ENCODE assay signal across 13 cellular contexts in the genomic region with DNA sequence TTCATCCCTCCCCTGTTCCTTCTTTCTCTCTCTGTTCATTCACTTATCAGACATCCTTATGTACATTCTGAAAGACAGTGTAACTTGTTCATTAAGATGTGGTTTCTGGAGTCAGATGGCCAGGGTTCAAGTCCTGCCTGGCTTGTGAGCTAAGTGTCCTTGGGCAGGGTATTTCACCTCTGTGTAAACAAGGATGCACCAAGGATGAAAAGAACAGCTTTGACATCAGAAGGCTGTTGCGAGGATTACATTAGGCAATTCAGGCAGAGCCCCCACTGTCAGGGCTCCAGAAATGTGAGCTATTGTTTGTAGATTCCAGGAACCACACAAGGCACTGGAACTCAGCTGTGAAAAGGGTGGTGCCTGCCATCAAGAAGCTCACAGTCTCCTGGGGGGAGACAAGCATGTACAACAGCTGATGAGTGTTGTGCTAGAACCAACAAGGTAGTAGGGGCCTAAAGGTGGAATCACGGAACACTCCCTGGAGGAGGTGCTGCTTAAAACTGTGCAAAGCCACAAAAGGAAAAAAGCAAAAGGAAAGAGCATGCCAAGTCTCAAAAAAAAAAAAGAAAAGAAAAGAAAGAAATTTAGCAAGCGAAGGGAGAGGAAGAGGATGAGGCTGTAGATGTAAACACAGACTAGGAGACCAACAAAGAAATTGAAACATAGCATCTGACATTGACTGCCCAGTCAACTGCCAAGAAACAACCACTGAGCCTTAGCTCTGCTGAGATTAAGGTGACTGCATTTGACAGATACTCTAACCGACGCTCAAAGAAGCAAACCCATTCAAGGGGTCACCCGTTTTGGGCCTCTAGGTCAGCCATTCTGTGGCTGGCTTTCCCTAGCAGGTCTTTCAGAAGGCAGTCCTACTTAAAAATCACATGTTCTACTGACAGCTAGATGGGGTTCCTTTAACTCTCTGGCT. TPM values are rescaled to one million over a fixed set of nuclear protein-coding genes. Genes with fewer than 3 reads are reported as not detected.
A peak's percentile ranks its signal among the peaks of the same experiment; 100 is the strongest.
DNase-seq lines count a peak whose midpoint lies in the region; ATAC-seq and TF ChIP-seq lines count a peak whose summit lies in the region.
"Had no signal": no experiment of that assay in that cellular context is flagged by ENCODE, and none has a peak within 500 bp of the region (broad histone marks: within the 10 kb centered on the region; RNA-seq: fewer than 3 reads in every experiment).

No MANE protein-coding gene starts in this region.

- no peak overlapping the region for H2BK12ac ChIP-seq in neuronal stem cell (ENCODE audit: low read length)

- no peaks in the 10 kb centered on the region for H3K9me3 Mint-ChIP-seq in stimulated activated effector memory CD8-positive, alpha-beta T cell treated with anti-CD3 and anti-CD28 coated beads, Interleukin-12 subunit alpha, Interleukin-12 subunit beta, amount 100 ng/mL, for 72 hours
- no peaks in the 10 kb centered on the region for H3K9me3 Mint-ChIP-seq in T-helper 2 cell treated with Interferon-gamma antibody and Interleukin-4, amounts not matched to agents 5 μg/mL and 100 μg/mL, for 36 hours

- POLR2A ChIA-PET in HEK293 (lab: Yijun Ruan, JAX), result interaction anchor here (1.0 kb wide), 1 partner anchor 12 kb away, joined by 3 read pairs; the partner anchor contains the start of gene PDLIM1

- intact Hi-C loops in left lung (cut with DNase I), result no loop called here

- no peak overlapping the region for H3K27ac ChIP-seq in HEK293 (ENCODE audit: extremely low read depth, low read depth, low read length)
- H3K27ac ChIP-seq in left lung, result peak overlapping the region; percentile 50 to 64
- H3K27ac ChIP-seq in neuronal stem cell (replicated peaks; ENCODE audit: low read length), result no peak overlapping the region

- DNase-seq in brain pericyte (ENCODE audit: low read depth, low spot score) (peak; percentile 76), left lung (no peak), neuronal stem cell (ENCODE audit: low spot score) (no peak)
- DNase-seq in stimulated activated effector memory CD8-positive, alpha-beta T cell treated with anti-CD3 and anti-CD28 coated beads, Interleukin-12 subunit alpha, Interleukin-12 subunit beta, amount 100 ng/mL, for 72 hours (ENCODE audit: low spot score in 2 of 2), result no peak
- DNase-seq in T-helper 2 cell treated with Interferon-gamma antibody and Interleukin-4, amounts not matched to agents 5 μg/mL and 100 μg/mL, for 36 hours (ENCODE audit: low spot score), result no peak
- DNase-seq: activated CD4-positive, CD25-positive, alpha-beta regulatory T cell treated with anti-CD3 and anti-CD28 coated beads, Interleukin-2, amount 50 U/mL, for 72 hours; activated naive CD4-positive, alpha-beta T cell treated with anti-CD3 and anti-CD28 coated beads, Interleukin-2, amount 50 U/mL, for 16 hours; NCI-H1436; PC-3; stimulated activated CD4-positive, alpha-beta T cell treated with anti-CD3 and anti-CD28 coated beads, Interleukin-2, amount 100 ng/mL, for 24 hours had no signal

- ATAC-seq in left lung (no peak), HG03378 (IDR thresholded peaks at IDR 0.05; ENCODE audit: unreplicated experiment) (no peak), GM21786 (IDR thresholded peaks at IDR 0.05; ENCODE audit: unreplicated experiment) (no peak)
- no peak for ATAC-seq in stimulated activated effector memory CD8-positive, alpha-beta T cell treated with anti-CD3 and anti-CD28 coated beads, Interleukin-12 subunit alpha, Interleukin-12 subunit beta, amount 100 ng/mL, for 72 hours

- no peak overlapping the region for H3K4ac ChIP-seq in neuronal stem cell (ENCODE audit: low read length)

- H2BK120ac ChIP-seq in neuronal stem cell (ENCODE audit: low read depth, low read length), result no peak overlapping the region

- no CpG with 5 or more reads among the region's 6 CpGs for WGBS in neuronal stem cell (ENCODE audit: extremely low coverage in 2 of 2, insufficient read length in 2 of 2, insufficient replicate concordance in 1 of 2), 2 donors

- H3K27me3 ChIP-seq in left lung, result no peaks in the 10 kb centered on the region
- peaks cover 0 to 7% (median 0%) of the 10 kb centered on the region in 3 experiments for H3K27me3 ChIP-seq in neuronal stem cell (ENCODE audit: control insufficient read depth in 3 of 3, insufficient read depth in 3 of 3, low read depth in 1 of 3, low read length in 3 of 3)

- H3K23ac ChIP-seq in neuronal stem cell (ENCODE audit: low read depth, low read length, poor library complexity), result no peak overlapping the region

- H2AFZ ChIP-seq in neuronal stem cell (ENCODE audit: low read length), result no peak overlapping the region

- H3K4me1 Mint-ChIP-seq in stimulated activated effector memory CD8-positive, alpha-beta T cell treated with anti-CD3 and anti-CD28 coated beads, Interleukin-12 subunit alpha, Interleukin-12 subunit beta, amount 100 ng/mL, for 72 hours, result no peaks in the 10 kb centered on the region
- peaks cover 3% of the 10 kb centered on the region for H3K4me1 Mint-ChIP-seq in T-helper 2 cell treated with Interferon-gamma antibody and Interleukin-4, amounts not matched to agents 5 μg/mL and 100 μg/mL, for 36 hours (ENCODE audit: low read depth)

- no peak overlapping the region for H2AK5ac ChIP-seq in neuronal stem cell (ENCODE audit: low read depth, low read length)

- H3K36me3 Mint-ChIP-seq in stimulated activated effector memory CD8-positive, alpha-beta T cell treated with anti-CD3 and anti-CD28 coated beads, Interleukin-12 subunit alpha, Interleukin-12 subunit beta, amount 100 ng/mL, for 72 hours, result no peaks in the 10 kb centered on the region
- no peaks in the 10 kb centered on the region for H3K36me3 Mint-ChIP-seq in T-helper 2 cell treated with Interferon-gamma antibody and Interleukin-4, amounts not matched to agents 5 μg/mL and 100 μg/mL, for 36 hours (ENCODE audit: low read depth)

- no peaks in the 10 kb centered on the region for H3K36me3 ChIP-seq in HEK293 (ENCODE audit: control insufficient read depth in 2 of 2, insufficient read depth in 1 of 2, low read length in 2 of 2)
- no peaks in the 10 kb centered on the region for H3K36me3 ChIP-seq in left lung
- H3K36me3 ChIP-seq in neuronal stem cell (replicated peaks in 1 of 2; ENCODE audit: control insufficient read depth in 2 of 2, insufficient read depth in 2 of 2, low read length in 2 of 2), result no peaks in the 10 kb centered on the region

- H4K8ac ChIP-seq in neuronal stem cell (ENCODE audit: low read depth, low read length), result no peak overlapping the region

- peaks cover 9% of the 10 kb centered on the region; the same call in 1 of the 2 replicates for H3K4me1 ChIP-seq in HEK293 (ENCODE audit: control insufficient read depth, insufficient read depth, low read length)
- H3K4me1 ChIP-seq in left lung, result peaks cover 19 to 67% of the 10 kb centered on the region in 2 donors
- peaks cover 0 to 9% of the 10 kb centered on the region in 2 donors for H3K4me1 ChIP-seq in neuronal stem cell (ENCODE audit: control insufficient read depth in 2 of 2, insufficient read depth in 1 of 2, low read depth in 1 of 2, low read length in 2 of 2)

- no peak overlapping the region for H3K4me3 ChIP-seq in HEK293 (ENCODE audit: low read depth, low read length)
- H3K4me3 ChIP-seq in left lung, result no peak overlapping the region
- H3K4me3 ChIP-seq in neuronal stem cell (ENCODE audit: low read length in 2 of 2), result no peak overlapping the region

- no peak overlapping the region for H3K4me2 ChIP-seq in neuronal stem cell (ENCODE audit: insufficient read depth, low read length, poor library complexity, severe bottlenecking)

- H2BK15ac ChIP-seq in neuronal stem cell (ENCODE audit: low read length), result no peak overlapping the region

- H4K91ac ChIP-seq in neuronal stem cell (ENCODE audit: low read depth, low read length, poor library complexity), result no peak overlapping the region

- peaks cover 3% of the 10 kb centered on the region for H3K27me3 Mint-ChIP-seq in T-helper 2 cell treated with Interferon-gamma antibody and Interleukin-4, amounts not matched to agents 5 μg/mL and 100 μg/mL, for 36 hours (ENCODE audit: low read depth)

- H2BK5ac ChIP-seq in neuronal stem cell (ENCODE audit: low read length), result no peak overlapping the region

- H3K9me3 ChIP-seq in HEK293 (ENCODE audit: control insufficient read depth, insufficient read depth, low read depth, low read length) (no peaks in the 10 kb centered on the region), left lung (no peaks in the 10 kb centered on the region), neuronal stem cell (replicated peaks in 1 of 2; ENCODE audit: control insufficient read depth in 2 of 2, insufficient read depth in 1 of 2, low read depth in 1 of 2, low read length in 2 of 2) (no peaks in the 10 kb centered on the region)

- CTCF ChIA-PET in HEK293 (lab: Yijun Ruan, JAX), result interaction anchor here (0.6 to 2.9 kb wide), 4 partner anchors 10 to 98 kb away, joined by 3 to 9 read pairs (median 6); no protein-coding TSS in a partner anchor

- no peak overlapping the region for H3K9ac ChIP-seq in neuronal stem cell (ENCODE audit: low read depth, low read length, poor library complexity)

- H3K14ac ChIP-seq in neuronal stem cell (ENCODE audit: low read length), result no peak overlapping the region

- H3K18ac ChIP-seq in neuronal stem cell (ENCODE audit: low read length), result no peak overlapping the region

- no peaks in the 10 kb centered on the region for H3K79me1 ChIP-seq in neuronal stem cell (ENCODE audit: low read depth, low read length)

- TF ChIP-seq CTCF in HEK293 (tag by site-specific recombination; IDR thresholded peaks at IDR 0.05) (no peak), left lung (IDR thresholded peaks at IDR 0.05) (no peak)

- peak overlapping the region; percentile 0 for H3K27ac Mint-ChIP-seq in stimulated activated effector memory CD8-positive, alpha-beta T cell treated with anti-CD3 and anti-CD28 coated beads, Interleukin-12 subunit alpha, Interleukin-12 subunit beta, amount 100 ng/mL, for 72 hours
- H3K27ac Mint-ChIP-seq in T-helper 2 cell treated with Interferon-gamma antibody and Interleukin-4, amounts not matched to agents 5 μg/mL and 100 μg/mL, for 36 hours, result no peak overlapping the region

- H3K4me3 Mint-ChIP-seq in stimulated activated effector memory CD8-positive, alpha-beta T cell treated with anti-CD3 and anti-CD28 coated beads, Interleukin-12 subunit alpha, Interleukin-12 subunit beta, amount 100 ng/mL, for 72 hours, result no peak overlapping the region
- H3K4me3 Mint-ChIP-seq in T-helper 2 cell treated with Interferon-gamma antibody and Interleukin-4, amounts not matched to agents 5 μg/mL and 100 μg/mL, for 36 hours, result no peak overlapping the region

TF ChIP-seq in HEK293, 187 proteins besides CTCF, POLR2A, EP300 and RAD21 (continues in another document):
- no peak for TF ChIP-seq SCRT2 (tag by site-specific recombination; IDR thresholded peaks at IDR 0.05)
- TF ChIP-seq ZNF132 (tag by site-specific recombination; IDR thresholded peaks at IDR 0.05; ENCODE audit: borderline replicate concordance), result no peak
- no peak for TF ChIP-seq ZNF830 (tag by site-specific recombination; IDR thresholded peaks at IDR 0.05; ENCODE audit: low read depth)
- no peak for TF ChIP-seq WT1 (tag by site-specific recombination; IDR thresholded peaks at IDR 0.05)
- no peak for TF ChIP-seq ZNF621 (tag by site-specific recombination; IDR thresholded peaks at IDR 0.05)
- no peak for TF ChIP-seq ZNF654 (tag by site-specific recombination; IDR thresholded peaks at IDR 0.05; ENCODE audit: low read depth)

RNA-seq across cellular contexts. Expression of gene PDLIM1, which starts 12.5 kb away (rescaled TPM):
- 100 to 1,000 TPM; 176 to 268 TPM for total RNA-seq in left lung
- polyA plus RNA-seq in neuronal stem cell (2013, experiment 1 of 2), result 24.2 TPM
- 22.2 TPM for polyA plus RNA-seq in neuronal stem cell (2013, experiment 2 of 2)

Comparison
In these comparisons a context has a peak if more than half of its experiments do, and no peak if none do; other contexts are left out.
1. H3K27ac ChIP-seq: peak in left lung (2 of 2); none in HEK293 (single experiment) and neuronal stem cell (single experiment).